Comparison of ENCODE assay signal across 9 cellular contexts in genomic region chr7:953547-954327, GRCh38. TPM values are rescaled to one million over a fixed set of nuclear protein-coding genes. Genes with fewer than 3 reads are reported as not detected.
DNase-seq lines count a peak whose midpoint lies in the region; ATAC-seq, FAIRE-seq and TF ChIP-seq lines count a peak whose summit lies in the region.
"Had no signal": no experiment of that assay in that cellular context is flagged by ENCODE, and none has a peak within 500 bp of the region (broad histone marks: within the 10 kb centered on the region; RNA-seq: fewer than 3 reads in every experiment).

No MANE protein-coding gene starts in this region.

- DNase-seq in DMS53 (lab: John Stamatoyannopoulos, UW) (peak; percentile 78), DMS53 treated with DMSO at 0.1 percent for 48 hours (lab: John Stamatoyannopoulos, UW; ENCODE audit: unreplicated experiment) (no peak), WERI-Rb-1 (peak; percentile 54), frontal cortex (ENCODE audit: low spot score in 2 of 2) (peak; percentile 76 to 79), NCI-H187 (lab: John Stamatoyannopoulos, UW) (no peak)

- H3K4me1 Mint-ChIP-seq in nephron, result no peaks in the 10 kb centered on the region

- FAIRE-seq in frontal cortex (lab: Jason Lieb, UNC), result no peak
- FAIRE-seq: A204.1 had no signal

- peak; percentile 21 for ATAC-seq in HG03064 (IDR thresholded peaks at IDR 0.05; ENCODE audit: low read depth, unreplicated experiment)
- ATAC-seq in GM19463 (IDR thresholded peaks at IDR 0.05; ENCODE audit: unreplicated experiment), result no peak

- H3K9me3 Mint-ChIP-seq in nephron, result no peaks in the 10 kb centered on the region

- no peak for TF ChIP-seq CTCF in WERI-Rb-1 (IDR thresholded peaks at IDR 0.05; ENCODE audit: low read depth, low read length)
- no peak for TF ChIP-seq CTCF in nephron (IDR thresholded peaks at IDR 0.05; ENCODE audit: unreplicated experiment in 3 of 3)

- no peaks in the 10 kb centered on the region for H3K36me3 ChIP-seq in WERI-Rb-1

- no peaks in the 10 kb centered on the region for H3K36me3 Mint-ChIP-seq in nephron (ENCODE audit: low read depth)

- no peak overlapping the region for H3K27ac Mint-ChIP-seq in nephron

- peak overlapping the region in 2 of 3 experiments; percentile 32 to 53 for H3K4me3 Mint-ChIP-seq in nephron

- H3K27ac ChIP-seq in WERI-Rb-1, result no peak overlapping the region

- H3K27me3 ChIP-seq in WERI-Rb-1 (ENCODE audit: insufficient read depth, low read depth, severe bottlenecking), result peaks cover 4% of the 10 kb centered on the region

- H3K9me3 ChIP-seq in WERI-Rb-1 (ENCODE audit: severe bottlenecking), result no peaks in the 10 kb centered on the region

- H3K27me3 Mint-ChIP-seq in nephron (ENCODE audit: low read depth), result peaks cover 33% of the 10 kb centered on the region

- H3K4me3 ChIP-seq in WERI-Rb-1 (ENCODE audit: low read depth, low read length), result peak overlapping the region; percentile 48

RNA-seq across cellular contexts. Expression of gene ADAP1, which starts 0.7 kb away (rescaled TPM):
- 33.8 TPM for total RNA-seq in frontal cortex

RNA-seq across cellular contexts. Expression of gene COX19, which starts 21.6 kb away (rescaled TPM):
- total RNA-seq in frontal cortex, result 13.9 TPM

RNA-seq across cellular contexts. Expression of gene CYP2W1, which starts 29.2 kb away (rescaled TPM):
- total RNA-seq in frontal cortex, result not detected

Comparison
In these comparisons a context has a peak if more than half of its experiments do, and no peak if none do; other contexts are left out.
1. DNase-seq: peak in DMS53 (single experiment), WERI-Rb-1 (single experiment) and frontal cortex (2 of 2); none in DMS53 treated with DMSO at 0.1 percent for 48 hours (single experiment) and NCI-H187 (0 of 2).